In the genomic region with DNA sequence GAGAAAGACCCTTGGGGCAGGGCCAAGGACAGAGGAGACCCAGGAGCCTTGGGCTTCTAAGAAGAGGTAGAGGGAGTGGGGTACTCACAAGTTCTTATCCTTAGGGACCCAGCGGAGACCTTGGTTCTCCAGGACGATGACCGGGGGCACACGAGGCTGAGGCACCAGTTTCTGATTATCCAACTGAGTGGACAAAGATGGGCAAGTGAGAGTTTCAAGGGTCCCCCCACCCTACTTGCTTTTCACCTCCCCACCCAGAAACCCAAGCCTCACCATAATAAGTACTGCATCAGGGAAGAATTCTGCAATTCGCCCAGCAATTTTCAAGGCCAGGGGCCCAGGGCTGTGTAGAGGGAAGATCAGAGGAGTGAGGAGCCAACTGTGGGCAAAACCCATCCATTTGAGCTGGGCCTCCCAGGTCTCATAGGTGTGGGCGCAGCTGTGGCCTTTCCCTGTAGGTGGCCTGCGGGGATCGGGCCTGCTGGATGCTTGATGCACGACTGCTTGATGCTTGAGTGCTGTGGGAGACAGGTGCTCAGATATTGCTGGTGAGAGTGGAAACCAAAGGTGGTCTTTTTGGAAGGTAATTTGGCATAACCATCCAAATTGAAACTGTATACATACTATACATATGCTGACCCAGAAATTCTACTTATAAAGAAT, we compare ENCODE assay signal across 10 cellular contexts. TPM values are rescaled to one million over a fixed set of nuclear protein-coding genes. Genes with fewer than 3 reads are reported as not detected.
DNase-seq lines count a peak whose midpoint lies in the region; TF ChIP-seq lines count a peak whose summit lies in the region.
"Had no signal": no experiment of that assay in that cellular context is flagged by ENCODE, and none has a peak within 500 bp of the region (broad histone marks: within the 10 kb centered on the region; RNA-seq: fewer than 3 reads in every experiment).

No MANE protein-coding gene starts in this region.

- peak overlapping the region; percentile 94 for H3K9ac ChIP-seq in Karpas-422 (ENCODE audit: low read length)

- H3K27ac ChIP-seq in Karpas-422 (ENCODE audit: low read length) (peak overlapping the region; percentile 52), osteoblast (ENCODE audit: low read depth, low read length) (no peak overlapping the region), uterus (peak overlapping the region in 1 of 2 donors; percentile 27), ovary (no peak overlapping the region)

- TF ChIP-seq POLR2A in uterus (IDR thresholded peaks at IDR 0.05) (no peak), ovary (IDR thresholded peaks at IDR 0.05) (no peak)

- no peak overlapping the region for H2AFZ ChIP-seq in Karpas-422 (ENCODE audit: low read length)
- H2AFZ ChIP-seq in osteoblast (ENCODE audit: low read length) = no peak overlapping the region

- WGBS in ovary, 3 donors = 80 to 87% (median 81%) methylated on average over 9 of the region's 9 CpGs

- no peaks in the 10 kb centered on the region for H3K27me3 ChIP-seq in GM06990 (replicated peaks; ENCODE audit: control insufficient read depth, insufficient read depth, low read length)
- H3K27me3 ChIP-seq in Karpas-422 (ENCODE audit: low read length) = no peaks in the 10 kb centered on the region
- H3K27me3 ChIP-seq in osteoblast (ENCODE audit: insufficient read depth, low read length) = no peaks in the 10 kb centered on the region
- no peaks in the 10 kb centered on the region for H3K27me3 ChIP-seq in uterus
- no peaks in the 10 kb centered on the region for H3K27me3 ChIP-seq in ovary

- no peak for TF ChIP-seq CTCF in GM06990 (IDR thresholded peaks at IDR 0.05; ENCODE audit: insufficient read depth, low read length, poor library complexity, severe bottlenecking)
- no peak for TF ChIP-seq CTCF in brain (conservative IDR thresholded peaks at IDR 0.05)
- TF ChIP-seq CTCF in osteoblast (IDR thresholded peaks at IDR 0.05; ENCODE audit: extremely low read depth, low read depth, low read length) = no peak
- TF ChIP-seq CTCF in uterus (IDR thresholded peaks at IDR 0.05) = no peak
- TF ChIP-seq CTCF in ovary (IDR thresholded peaks at IDR 0.05) = no peak

- H3K9me3 ChIP-seq in Karpas-422 (ENCODE audit: low read length) (no peaks in the 10 kb centered on the region), osteoblast (ENCODE audit: low read depth, low read length) (no peaks in the 10 kb centered on the region), uterus (no peaks in the 10 kb centered on the region), ovary (no peaks in the 10 kb centered on the region)

- H4K20me1 ChIP-seq in Karpas-422 (ENCODE audit: insufficient read depth, low read depth, low read length) = no peaks in the 10 kb centered on the region
- peaks cover 8% of the 10 kb centered on the region for H4K20me1 ChIP-seq in osteoblast (ENCODE audit: insufficient read depth, low read length)

- peaks cover 5% of the 10 kb centered on the region for H3K27me3 Mint-ChIP-seq in brain

- peaks cover 22% of the 10 kb centered on the region for H3K36me3 ChIP-seq in GM06990 (ENCODE audit: control insufficient read depth, insufficient read depth, low read length)
- H3K36me3 ChIP-seq in Karpas-422 (ENCODE audit: insufficient read depth, low read length) = peaks cover 24% of the 10 kb centered on the region
- peaks cover 32% of the 10 kb centered on the region for H3K36me3 ChIP-seq in osteoblast (ENCODE audit: insufficient read depth, low read length)
- H3K36me3 ChIP-seq in uterus = no peaks in the 10 kb centered on the region
- H3K36me3 ChIP-seq in ovary = no peaks in the 10 kb centered on the region

- H3K4me1 ChIP-seq in Karpas-422 (ENCODE audit: low read length) (peaks cover 67% of the 10 kb centered on the region), osteoblast (ENCODE audit: insufficient read depth, low read length) (peaks cover 33% of the 10 kb centered on the region), uterus (peaks cover 4 to 7% of the 10 kb centered on the region in 2 donors), ovary (ENCODE audit: insufficient read depth) (peaks cover 11% of the 10 kb centered on the region)

- no peaks in the 10 kb centered on the region for H3K9me2 ChIP-seq in Karpas-422 (replicated peaks; ENCODE audit: insufficient read depth, low read length)

- H3K79me2 ChIP-seq in Karpas-422 (ENCODE audit: low read length) (peaks cover 59% of the 10 kb centered on the region), osteoblast (ENCODE audit: insufficient read depth, low read length) (peaks cover 56% of the 10 kb centered on the region)

- intact Hi-C loops in uterus (cut with DNase I; ENCODE audit: low total_unique reads) (no loop called here), ovary (cut with DNase I) (no loop called here)

- H3K36me3 Mint-ChIP-seq in brain = peaks cover 29% of the 10 kb centered on the region

- peak overlapping the region in 4 of 5 experiments; percentile 34 to 99 (median 82) for H3K27ac Mint-ChIP-seq in brain

- H3K4me2 ChIP-seq in Karpas-422 (ENCODE audit: low read depth, low read length, poor library complexity, severe bottlenecking) (peak overlapping the region; percentile 76), osteoblast (ENCODE audit: insufficient read depth, low read length) (peak overlapping the region; percentile 95)

- no peak for TF ChIP-seq EP300 in ovary (IDR thresholded peaks at IDR 0.05)

- H3K9me3 Mint-ChIP-seq in brain = no peaks in the 10 kb centered on the region

- peaks cover 60% of the 10 kb centered on the region for H3K4me1 Mint-ChIP-seq in brain

- H3K4me3 Mint-ChIP-seq in brain = peak overlapping the region; percentile 90 to 99 (median 90)

- H3K4me3 ChIP-seq in GM06990 (replicated peaks; ENCODE audit: low read depth, low read length) (peak overlapping the region; percentile 74), Karpas-422 (ENCODE audit: low read length) (peak overlapping the region; percentile 83), osteoblast (ENCODE audit: insufficient read depth, low read length) (no peak overlapping the region), uterus (no peak overlapping the region), ovary (no peak overlapping the region)

- DNase-seq in GM06990 (ENCODE audit: extremely low read depth, insufficient read length) (no peak), Karpas-422 (peak; percentile 62), osteoblast (ENCODE audit: insufficient read length, low spot score, missing footprints) (no peak), GM19240 (ENCODE audit: insufficient read length, low spot score) (no peak), uterus (no peak), NCI-H1105 (lab: John Stamatoyannopoulos, UW) (no peak), ovary (no peak)
- DNase-seq: hypothalamus, NCI-H1048 had no signal

RNA-seq across cellular contexts. Expression of a gene that starts 2.0 kb away (rescaled TPM):
- total RNA-seq in Karpas-422 (2014; rRNA removed; shearing (Covaris generic); ENCODE audit: low replicate concordance) = 35.3 and 95.4 TPM in 2 replicates
- polyA plus RNA-seq in brain (ENCODE audit: insufficient read depth, low read depth, low replicate concordance) = 57.5 TPM
- 6.9 and 9.1 TPM in 2 replicates for total RNA-seq in osteoblast
- total RNA-seq in uterus = 10 to 100 TPM in 2 of 4 donors, 1 to 10 TPM in 1, not detected in 1; 6.2 to 21.2 (median 10.9) TPM
- total RNA-seq in ovary = 10 to 100 TPM; 13.0 to 26.3 (median 17.3) TPM
- polyA plus RNA-seq in ovary = 10 to 100 TPM in 1 of 2 donors, 1 to 10 TPM in 1; 5.1 to 30.7 TPM

RNA-seq across cellular contexts. Expression of a gene that starts 3.4 kb away (rescaled TPM):
- total RNA-seq in Karpas-422 (2014; rRNA removed; shearing (Covaris generic); ENCODE audit: low replicate concordance) = 435 and 452 TPM in 2 replicates
- polyA plus RNA-seq in brain (ENCODE audit: insufficient read depth, low read depth, low replicate concordance) (179 TPM), ovary (100 to 1,000 TPM; 220 to 261 TPM)
- total RNA-seq in osteoblast (95.5 and 111 TPM in 2 replicates), uterus (100 to 1,000 TPM in 2 of 4 donors, 10 to 100 TPM in 2; 81.0 to 175 (median 131) TPM), ovary (100 to 1,000 TPM in 6 of 7 donors, 10 to 100 TPM in 1; 93.6 to 193 (median 168) TPM)

RNA-seq across cellular contexts. Expression of a gene that starts 7.0 kb away (rescaled TPM):
- total RNA-seq in Karpas-422 (2014; rRNA removed; shearing (Covaris generic); ENCODE audit: low replicate concordance) = 469 and 536 TPM in 2 replicates
- polyA plus RNA-seq in brain (ENCODE audit: insufficient read depth, low read depth, low replicate concordance) (124 TPM), ovary (100 to 1,000 TPM in 1 of 2 donors, 10 to 100 TPM in 1; 82.5 to 160 TPM)
- total RNA-seq in osteoblast (47.7 and 55.7 TPM in 2 replicates), uterus (100 to 1,000 TPM in 1 of 4 donors, 10 to 100 TPM in 3; 16.9 to 113 (median 25.7) TPM), ovary (100 to 1,000 TPM in 3 of 7 donors, 10 to 100 TPM in 4; 34.7 to 129 (median 95.6) TPM)

RNA-seq across cellular contexts. Expression of a gene that starts 7.9 kb away (rescaled TPM):
- 82.0 and 153 TPM in 2 replicates for total RNA-seq in Karpas-422 (2014; rRNA removed; shearing (Covaris generic); ENCODE audit: low replicate concordance)
- 43.0 TPM for polyA plus RNA-seq in brain (ENCODE audit: insufficient read depth, low read depth, low replicate concordance)
- 43.9 and 49.6 TPM in 2 replicates for total RNA-seq in osteoblast
- total RNA-seq in uterus = 100 to 1,000 TPM in 1 of 4 donors, 10 to 100 TPM in 3; 17.7 to 106 (median 57.9) TPM
- total RNA-seq in ovary = 10 to 100 TPM; 19.2 to 74.4 (median 61.4) TPM
- polyA plus RNA-seq in ovary = 10 to 100 TPM; 36.1 to 40.0 TPM

RNA-seq across cellular contexts. Expression of a gene that starts 8.9 kb away (rescaled TPM):
- total RNA-seq in Karpas-422 (2014; rRNA removed; shearing (Covaris generic); ENCODE audit: low replicate concordance) = 0.89 and 1.6 TPM in 2 replicates
- polyA plus RNA-seq in brain (ENCODE audit: insufficient read depth, low read depth, low replicate concordance) (2.5 TPM), ovary (under 1 TPM in 1 of 2 donors, not detected in 1; 0.80 TPM)
- total RNA-seq in osteoblast (0.29 and 0.72 TPM in 2 replicates), uterus (1 to 10 TPM in 2 of 4 donors, under 1 TPM in 1, not detected in 1; 0.48 to 2.4 (median 1.3) TPM), ovary (1 to 10 TPM in 1 of 7 donors, under 1 TPM in 4, not detected in 2; 0.57 to 1.2 (median 0.77) TPM)

Comparison
In these comparisons a context has a peak if more than half of its experiments do, and no peak if none do; other contexts are left out.
1. H3K4me3 ChIP-seq: peak in GM06990 (single experiment) and Karpas-422 (single experiment); none in osteoblast (single experiment), uterus (0 of 2) and ovary (single experiment).